In the genomic region with DNA sequence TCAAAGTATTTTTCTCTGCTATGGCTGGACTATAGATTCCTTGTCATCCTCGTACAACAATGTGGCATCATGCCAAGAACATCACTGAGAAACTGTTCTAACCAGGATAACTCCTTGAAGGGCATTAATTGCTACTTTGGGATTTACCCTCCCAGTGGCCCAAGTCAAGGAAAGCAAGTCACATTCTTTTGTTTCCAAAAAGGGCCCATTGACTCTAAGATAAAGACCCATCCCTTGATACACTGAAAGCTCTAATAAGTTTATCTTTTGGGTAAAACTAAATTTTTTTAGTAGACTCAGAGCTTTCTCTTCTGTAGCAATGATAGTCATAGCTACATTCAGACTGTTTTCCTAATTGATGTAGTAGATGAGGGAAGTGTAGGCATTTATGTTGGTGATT, we compare ENCODE assay signal across 22 cellular contexts. TPM values are rescaled to one million over a fixed set of nuclear protein-coding genes. Genes with fewer than 3 reads are reported as not detected.
"Had no signal": no experiment of that assay in that cellular context is flagged by ENCODE, and none has a peak within 500 bp of the region (broad histone marks: within the 10 kb centered on the region; RNA-seq: fewer than 3 reads in every experiment).

A gene (plus strand): TSS at position 301 of the 400 bp plus-strand sequence. CDS start 3,833 bp downstream, outside the sequence.

- H3K4me3 Mint-ChIP-seq: IgD-negative memory B cell had no signal

- H3K27ac Mint-ChIP-seq: IgD-negative memory B cell had no signal

- H3K36me3 Mint-ChIP-seq: IgD-negative memory B cell had no signal

- H3K4me1 Mint-ChIP-seq: IgD-negative memory B cell had no signal

- H3K4me3 ChIP-seq: MG63, SJSA1, SK-N-MC had no signal

- DNase-seq: KBM-7, MG63, NCI-H1092, NCI-H1105 treated with DMSO at 0.1 percent for 48 hours, NCI-H1417 treated with DMSO at 0.1 percent for 48 hours, NCI-H146, NCI-H1694 treated with DMSO at 0.1 percent for 48 hours, NCI-H1930, NCI-H2081, NCI-H2107, NCI-H2227 treated with DMSO at 0.1 percent for 48 hours, NCI-H524, NCI-H526 treated with DMSO at 0.1 percent for 48 hours, NCI-H748 treated with DMSO at 0.1 percent for 48 hours, Right ventricle myocardium superior, RPMI8226, SIG-M5 had no signal

RNA-seq across cellular contexts. Expression of the gene that starts here (rescaled TPM):
- total RNA-seq: LHCN-M2, NCI-H460, Right ventricle myocardium superior, SJSA1 had no signal
